8 cellular contexts compared by ENCODE assay signal in genomic region chr19:2282062-2282861, GRCh38. TPM values are rescaled to one million over a fixed set of nuclear protein-coding genes. Genes with fewer than 3 reads are reported as not detected.
DNase-seq lines count a peak whose midpoint lies in the region; ATAC-seq and TF ChIP-seq lines count a peak whose summit lies in the region.

TSS of gene PEAK3 (minus strand) at chr19:2282175. CDS start at chr19:2280931, 1,244 bp downstream.

- peak within 1 kb of the TSS; percentile 93 for H3K27ac Mint-ChIP-seq in dendritic cell treated with granulocyte-macrophage colony-stimulating factor and Interleukin-4, amounts not matched to agents 40 ng/mL and 50 ng/mL, for 4 days

- intact Hi-C loops in dendritic cell treated with granulocyte-macrophage colony-stimulating factor and Interleukin-4, amounts not matched to agents 40 ng/mL and 50 ng/mL, for 4 days (cut with micrococcal nuclease): no loop called here
- intact Hi-C loops in thyroid gland (cut with DNase I): no loop called here

- TF ChIP-seq CTCF in NB4 (IDR thresholded peaks at IDR 0.05; ENCODE audit: low read depth, low read length): no peak
- no peak for TF ChIP-seq CTCF in thyroid gland (IDR thresholded peaks at IDR 0.05)

- peaks cover 0 to 11% of the 10 kb centered on the region in 2 donors for H3K4me1 ChIP-seq in thyroid gland

- no peaks in the 10 kb centered on the region for H3K36me3 ChIP-seq in thyroid gland

- ATAC-seq in GM19452 (IDR thresholded peaks at IDR 0.05; ENCODE audit: unreplicated experiment) (no peak), GM18519 (IDR thresholded peaks at IDR 0.05; ENCODE audit: low FRiP score, unreplicated experiment) (no peak)

- no peaks in the 10 kb centered on the region for H3K9me3 ChIP-seq in thyroid gland

- peaks cover 30% of the 10 kb centered on the region for H3K36me3 Mint-ChIP-seq in dendritic cell treated with granulocyte-macrophage colony-stimulating factor and Interleukin-4, amounts not matched to agents 40 ng/mL and 50 ng/mL, for 4 days (ENCODE audit: low read depth)

- H3K27me3 ChIP-seq in thyroid gland: no peaks in the 10 kb centered on the region

- H3K4me3 Mint-ChIP-seq in dendritic cell treated with granulocyte-macrophage colony-stimulating factor and Interleukin-4, amounts not matched to agents 40 ng/mL and 50 ng/mL, for 4 days: peak within 1 kb of the TSS; percentile 88

- TF ChIP-seq POLR2A in NB4 (IDR thresholded peaks at IDR 0.05; ENCODE audit: extremely low read depth, insufficient read length) (no peak), thyroid gland (IDR thresholded peaks at IDR 0.05) (peak in 1 of 2 donors; percentile 12)

- H3K27ac ChIP-seq in thyroid gland: peak within 1 kb of the TSS in 1 of 3 donors; percentile 28

- 17 to 26% methylated on average over 13 to 15 of the region's 41 CpGs for WGBS in thyroid gland, 2 donors

- DNase-seq in ELF-1 (ENCODE audit: low read depth, low spot score) (peak; percentile 67), NB4 (ENCODE audit: low read depth) (peak; percentile 91), medulla oblongata (ENCODE audit: extremely low spot score) (peak; percentile 59), thyroid gland (peak; percentile 50), NCI-H2196 (lab: John Stamatoyannopoulos, UW; ENCODE audit: unreplicated experiment) (no peak)

- peaks cover 53% of the 10 kb centered on the region for H3K4me1 Mint-ChIP-seq in dendritic cell treated with granulocyte-macrophage colony-stimulating factor and Interleukin-4, amounts not matched to agents 40 ng/mL and 50 ng/mL, for 4 days (ENCODE audit: low read depth)

- peaks cover 13% of the 10 kb centered on the region for H3K27me3 Mint-ChIP-seq in dendritic cell treated with granulocyte-macrophage colony-stimulating factor and Interleukin-4, amounts not matched to agents 40 ng/mL and 50 ng/mL, for 4 days

- H3K4me3 ChIP-seq in NB4 (ENCODE audit: low read depth, low read length): peak within 1 kb of the TSS; percentile 16
- peak within 1 kb of the TSS in 1 of 3 donors; percentile 15 for H3K4me3 ChIP-seq in thyroid gland (replicated peaks in 1 of 3)

- H3K9me3 Mint-ChIP-seq in dendritic cell treated with granulocyte-macrophage colony-stimulating factor and Interleukin-4, amounts not matched to agents 40 ng/mL and 50 ng/mL, for 4 days: no peaks in the 10 kb centered on the region

RNA-seq across cellular contexts. Expression of gene PEAK3, which starts in this region (rescaled TPM):
- total RNA-seq in thyroid gland: 1 to 10 TPM in 1 of 4 donors, under 1 TPM in 3; 0.27 to 1.6 (median 0.59) TPM
